8 cellular contexts compared by ENCODE assay signal in genomic region chr18:8480506-8481328, GRCh38.
A peak's percentile ranks its signal among the peaks of the same experiment; 100 is the strongest.
DNase-seq lines count a peak whose midpoint lies in the region; ATAC-seq lines count a peak whose summit lies in the region.

No MANE protein-coding gene starts in this region.

- no peaks in the 10 kb centered on the region for H3F3A ChIP-seq in GM23248 (ENCODE audit: insufficient read depth)

- in situ Hi-C loops in GM23248 (cut with MboI) = no loop called here

- WGBS in GM23248 (ENCODE audit: low coverage in 1 of 2, low lambda C conversion rate in 2 of 2, missing lambda C conversion rate in 2 of 2), 2 experiments = 39% methylated on average over 16 of the region's 16 CpGs

- ATAC-seq in GM18520 (IDR thresholded peaks at IDR 0.05; ENCODE audit: unreplicated experiment) (no peak), HG02973 (IDR thresholded peaks at IDR 0.05; ENCODE audit: unreplicated experiment) (no peak), GM19351 (IDR thresholded peaks at IDR 0.05; ENCODE audit: unreplicated experiment) (no peak)

- no peak overlapping the region for H3K4me2 ChIP-seq in GM23248 (ENCODE audit: unreplicated experiment)

- no peaks in the 10 kb centered on the region for H4K20me1 ChIP-seq in GM23248 (ENCODE audit: insufficient read depth)

- DNase-seq in GM23248 (peak; percentile 64), NCI-H460 (ENCODE audit: extremely low read depth, low read depth) (peak; percentile 48), caudate nucleus (lab: John Stamatoyannopoulos, UW) (peak in 39 of 61 donors; percentile 2 to 75 (median 26)), left kidney (ENCODE audit: low read depth, low spot score) (peak; percentile 87), activated gamma-delta T cell (lab: John Stamatoyannopoulos, UW) (no peak)

- H3K9me2 ChIP-seq in GM23248 (ENCODE audit: insufficient read depth) = no peaks in the 10 kb centered on the region

- no peaks in the 10 kb centered on the region for H3K9me3 ChIP-seq in GM23248 (ENCODE audit: low read depth)

- no peak overlapping the region for H3K9ac ChIP-seq in GM23248

- H3K27me3 ChIP-seq in GM23248 (replicated peaks; ENCODE audit: insufficient read depth) = peaks cover 17% of the 10 kb centered on the region; the same call in 1 of the 2 replicates

- no peaks in the 10 kb centered on the region for H3K4me1 ChIP-seq in GM23248 (ENCODE audit: insufficient read depth)

- no peak overlapping the region for H3K4me3 ChIP-seq in GM23248

- no peaks in the 10 kb centered on the region for H3K36me3 ChIP-seq in GM23248 (ENCODE audit: low read depth)

- no peak overlapping the region for H2AFZ ChIP-seq in GM23248

- H3K79me2 ChIP-seq in GM23248 (ENCODE audit: insufficient read depth) = no peaks in the 10 kb centered on the region

- H3K27ac ChIP-seq in GM23248 (no peak overlapping the region), caudate nucleus (ENCODE audit: low read depth, low read length) (no peak overlapping the region)
